In the genomic region with DNA sequence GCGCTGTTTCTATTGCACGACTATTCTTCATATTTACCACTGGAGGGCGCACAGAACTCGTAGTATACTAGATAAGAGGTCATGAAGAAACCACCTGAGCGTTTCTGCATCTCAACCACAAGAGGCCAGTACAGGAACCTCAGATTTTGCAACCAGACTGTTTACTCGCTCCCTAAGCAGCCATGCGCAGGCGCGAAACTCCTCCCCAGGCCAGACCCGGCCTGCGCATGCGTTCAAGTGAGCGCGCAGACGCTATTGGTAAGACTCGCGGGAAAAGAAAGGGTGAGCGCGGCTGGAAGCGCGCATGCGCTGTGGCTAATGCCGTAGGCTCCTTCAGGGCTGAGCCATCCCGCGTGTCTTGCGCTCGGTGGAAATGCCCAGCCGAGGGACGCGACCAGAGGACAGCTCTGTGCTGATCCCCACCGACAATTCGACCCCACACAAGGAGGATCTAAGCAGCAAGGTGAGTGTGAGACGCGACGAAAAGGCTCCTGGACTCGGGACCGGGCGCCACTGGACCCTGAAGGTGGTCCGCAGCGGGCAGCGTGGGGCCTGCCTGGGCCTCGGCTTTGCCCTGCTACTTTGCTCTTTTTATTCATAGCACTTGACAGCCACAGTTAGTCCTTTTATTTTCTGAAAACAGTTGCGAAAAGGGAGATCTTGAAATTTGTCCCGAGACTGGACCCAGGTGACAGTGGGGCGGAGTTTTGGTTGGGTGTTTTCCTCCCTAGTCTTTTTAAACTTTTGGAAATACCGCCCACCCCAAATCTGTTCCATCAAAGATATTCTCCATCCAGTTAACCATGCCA, we compare ENCODE assay signal across 1 cellular context.
TF ChIP-seq lines count a peak whose summit lies in the region.

Gene ASNSD1 (plus strand): TSS at position 312 of the 809 bp plus-strand sequence. CDS start 4,674 bp downstream, outside the sequence.

TF ChIP-seq in HEK293, 187 proteins besides CTCF, POLR2A, EP300 and RAD21 (continued from another document):
- TF ChIP-seq, protein P1, sequence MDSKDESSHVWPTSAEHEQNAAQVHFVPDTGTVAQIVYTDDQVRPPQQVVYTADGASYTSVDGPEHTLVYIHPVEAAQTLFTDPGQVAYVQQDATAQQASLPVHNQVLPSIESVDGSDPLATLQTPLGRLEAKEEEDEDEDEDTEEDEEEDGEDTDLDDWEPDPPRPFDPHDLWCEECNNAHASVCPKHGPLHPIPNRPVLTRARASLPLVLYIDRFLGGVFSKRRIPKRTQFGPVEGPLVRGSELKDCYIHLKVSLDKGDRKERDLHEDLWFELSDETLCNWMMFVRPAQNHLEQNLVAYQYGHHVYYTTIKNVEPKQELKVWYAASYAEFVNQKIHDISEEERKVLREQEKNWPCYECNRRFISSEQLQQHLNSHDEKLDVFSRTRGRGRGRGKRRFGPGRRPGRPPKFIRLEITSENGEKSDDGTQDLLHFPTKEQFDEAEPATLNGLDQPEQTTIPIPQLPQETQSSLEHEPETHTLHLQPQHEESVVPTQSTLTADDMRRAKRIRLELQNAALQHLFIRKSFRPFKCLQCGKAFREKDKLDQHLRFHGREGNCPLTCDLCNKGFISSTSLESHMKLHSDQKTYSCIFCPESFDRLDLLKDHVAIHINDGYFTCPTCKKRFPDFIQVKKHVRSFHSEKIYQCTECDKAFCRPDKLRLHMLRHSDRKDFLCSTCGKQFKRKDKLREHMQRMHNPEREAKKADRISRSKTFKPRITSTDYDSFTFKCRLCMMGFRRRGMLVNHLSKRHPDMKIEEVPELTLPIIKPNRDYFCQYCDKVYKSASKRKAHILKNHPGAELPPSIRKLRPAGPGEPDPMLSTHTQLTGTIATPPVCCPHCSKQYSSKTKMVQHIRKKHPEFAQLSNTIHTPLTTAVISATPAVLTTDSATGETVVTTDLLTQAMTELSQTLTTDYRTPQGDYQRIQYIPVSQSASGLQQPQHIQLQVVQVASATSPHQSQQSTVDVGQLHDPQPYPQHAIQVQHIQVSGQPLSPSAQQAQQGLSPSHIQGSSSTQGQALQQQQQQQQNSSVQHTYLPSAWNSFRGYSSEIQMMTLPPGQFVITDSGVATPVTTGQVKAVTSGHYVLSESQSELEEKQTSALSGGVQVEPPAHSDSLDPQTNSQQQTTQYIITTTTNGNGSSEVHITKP (tag by site-specific recombination; IDR thresholded peaks at IDR 0.05) = peak; percentile 29; the same call in 1 of the 2 replicates
- TF ChIP-seq REST (tag by site-specific recombination; IDR thresholded peaks at IDR 0.05) = 0 out of 2 replicates have a peak, but pooled peaks have one; percentile 19
- 0 out of 2 replicates have a peak, but pooled peaks have one; percentile 12 for TF ChIP-seq ZNF600 (tag by site-specific recombination; IDR thresholded peaks at IDR 0.05)
- TF ChIP-seq ZNF335 (tag by site-specific recombination; conservative IDR thresholded peaks at IDR 0.05) = peak; percentile 82
- TF ChIP-seq, protein P2, sequence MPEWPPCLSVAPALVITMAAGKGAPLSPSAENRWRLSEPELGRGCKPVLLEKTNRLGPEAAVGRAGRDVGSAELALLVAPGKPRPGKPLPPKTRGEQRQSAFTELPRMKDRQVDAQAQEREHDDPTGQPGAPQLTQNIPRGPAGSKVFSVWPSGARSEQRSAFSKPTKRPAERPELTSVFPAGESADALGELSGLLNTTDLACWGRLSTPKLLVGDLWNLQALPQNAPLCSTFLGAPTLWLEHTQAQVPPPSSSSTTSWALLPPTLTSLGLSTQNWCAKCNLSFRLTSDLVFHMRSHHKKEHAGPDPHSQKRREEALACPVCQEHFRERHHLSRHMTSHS (tag by site-specific recombination; IDR thresholded peaks at IDR 0.05) = no peak
- no peak for TF ChIP-seq ZNF76 (tag by site-specific recombination; IDR thresholded peaks at IDR 0.05; ENCODE audit: borderline replicate concordance, low read depth)
- no peak for TF ChIP-seq ZNF24 (tag by site-specific recombination; IDR thresholded peaks at IDR 0.05)
- peak; percentile 31; the same call in 1 of the 2 replicates for TF ChIP-seq ZBTB44 (tag by site-specific recombination; IDR thresholded peaks at IDR 0.05)
- TF ChIP-seq ZEB2 (tag by site-specific recombination; IDR thresholded peaks at IDR 0.05) = peak; percentile 22; the same call in 1 of the 2 replicates
- TF ChIP-seq ZBTB8A (tag by site-specific recombination; IDR thresholded peaks at IDR 0.05) = 0 out of 2 replicates have a peak, but pooled peaks have one; percentile 26
- TF ChIP-seq ZNF2 (tag by site-specific recombination; IDR thresholded peaks at IDR 0.05) = peak; percentile 46
- peak; percentile 69; the same call in 1 of the 2 replicates for TF ChIP-seq ZNF121 (tag by site-specific recombination; IDR thresholded peaks at IDR 0.05)
- peak; percentile 59; the same call in 1 of the 2 replicates for TF ChIP-seq ZSCAN30 (tag by site-specific recombination; IDR thresholded peaks at IDR 0.05)
- TF ChIP-seq ZNF501 (tag by site-specific recombination; IDR thresholded peaks at IDR 0.05) = no peak
- TF ChIP-seq ZNF654 (tag by site-specific recombination; IDR thresholded peaks at IDR 0.05; ENCODE audit: low read depth) = peak; percentile 98
- TF ChIP-seq ZXDB (tag by site-specific recombination; IDR thresholded peaks at IDR 0.05) = 0 out of 2 replicates have a peak, but pooled peaks have one; percentile 60
- 0 out of 2 replicates have a peak, but pooled peaks have one; percentile 51 for TF ChIP-seq ZNF692 (tag by site-specific recombination; IDR thresholded peaks at IDR 0.05)
- TF ChIP-seq SP7 (tag by site-specific recombination; IDR thresholded peaks at IDR 0.05) = 0 out of 2 replicates have a peak, but pooled peaks have one; percentile 39
